ENCODE assay signal across 8 cellular contexts in the genomic region with DNA sequence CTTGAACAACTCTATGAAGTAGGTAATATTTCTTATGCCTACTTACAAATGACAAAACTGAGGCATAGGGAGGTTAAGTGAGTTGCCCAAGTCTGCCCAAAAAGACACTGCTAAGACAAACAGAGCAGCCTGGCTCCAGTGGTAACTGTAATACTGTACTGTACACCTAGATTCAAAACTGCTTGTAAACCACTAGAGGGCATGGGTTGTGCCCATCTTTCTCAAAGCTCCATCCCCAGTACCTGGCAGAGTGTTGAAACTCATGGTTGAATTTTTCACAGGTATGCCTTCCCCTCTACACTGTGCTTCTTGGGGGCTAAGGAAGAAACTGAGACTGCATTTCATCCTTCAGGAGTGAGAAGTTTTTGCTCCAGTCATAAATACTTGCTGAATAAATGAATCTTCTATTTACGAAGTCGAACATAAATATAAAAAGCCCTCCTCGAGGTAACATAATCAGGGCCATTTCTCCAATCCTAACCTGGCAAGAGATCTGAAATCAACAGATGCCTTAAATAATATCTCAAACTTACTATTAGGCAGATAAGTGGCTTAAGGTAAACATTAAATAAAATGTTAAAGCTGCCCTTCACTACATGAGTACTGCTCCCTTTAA. TPM values are rescaled to one million over a fixed set of nuclear protein-coding genes. Genes with fewer than 3 reads are reported as not detected.
DNase-seq lines count a peak whose midpoint lies in the region; ATAC-seq and TF ChIP-seq lines count a peak whose summit lies in the region.

No MANE protein-coding gene starts in this region.

- intact Hi-C loops in lower leg skin (cut with DNase I; ENCODE audit: low total_unique reads): no loop called here

- H3K4me1 Mint-ChIP-seq in neural crest cell: peaks cover 60% of the 10 kb centered on the region

- no peak for TF ChIP-seq POLR2A in lower leg skin (IDR thresholded peaks at IDR 0.05)

- H3K27ac Mint-ChIP-seq in neural crest cell (ENCODE audit: unreplicated experiment): no peak overlapping the region

- TF ChIP-seq CTCF in GM12872 (IDR thresholded peaks at IDR 0.05; ENCODE audit: insufficient read depth, low read depth, low read length) (peak; percentile 85), neural crest cell (conservative IDR thresholded peaks at IDR 0.05) (peak; percentile 70), lower leg skin (IDR thresholded peaks at IDR 0.05) (no peak)

- no peak overlapping the region for H3K4me3 ChIP-seq in lower leg skin (ENCODE audit: low read depth, poor library complexity, severe bottlenecking)

- WGBS in lower leg skin, 2 donors: 40 to 47% methylated on average over 3 of the region's 3 CpGs

- peaks cover 2% of the 10 kb centered on the region for H3K9me3 Mint-ChIP-seq in neural crest cell

- H3K27me3 Mint-ChIP-seq in neural crest cell (ENCODE audit: low read depth): no peaks in the 10 kb centered on the region

- peak; percentile 23 for ATAC-seq in HG03442 (IDR thresholded peaks at IDR 0.05; ENCODE audit: unreplicated experiment)

- H3K4me3 Mint-ChIP-seq in neural crest cell: peak overlapping the region; percentile 97

- H3K36me3 Mint-ChIP-seq in neural crest cell (ENCODE audit: low read depth): peaks cover 10% of the 10 kb centered on the region

- DNase-seq in 8988T (peak; percentile 38), NCI-H69 (lab: John Stamatoyannopoulos, UW) (peak; percentile 93), activated T-cell treated with anti-CD3 and anti-CD28 coated beads for 4 hours (peak; percentile 14), fibroblast of peridontal ligament (ENCODE audit: extremely low read depth) (peak; percentile 59), neural crest cell (ENCODE audit: low read depth, low spot score) (no peak), lower leg skin (ENCODE audit: low spot score in 2 of 2) (no peak)

RNA-seq across cellular contexts. Expression of a gene that starts 2.0 kb away (rescaled TPM):
- total RNA-seq in neural crest cell (136 and 138 TPM in 2 replicates), lower leg skin (100 to 1,000 TPM in 1 of 4 donors, 10 to 100 TPM in 3; 50.0 to 129 (median 68.0) TPM)

Comparison
In these comparisons a context has a peak if more than half of its experiments do, and no peak if none do; other contexts are left out.
1. DNase-seq: peak in 8988T (single experiment), NCI-H69 (single experiment), activated T-cell treated with anti-CD3 and anti-CD28 coated beads for 4 hours (single experiment) and fibroblast of peridontal ligament (single experiment); none in neural crest cell (single experiment) and lower leg skin (0 of 2).
2. CTCF ChIP-seq: peak in GM12872 (single experiment) and neural crest cell (single experiment); none in lower leg skin (0 of 3).